In genomic region chr2:62036761-62037250, GRCh38 we compare ENCODE assay signal across 35 cellular contexts.
"Had no signal": no experiment of that assay in that cellular context is flagged by ENCODE, and none has a peak within 500 bp of the region (broad histone marks: within the 10 kb centered on the region; RNA-seq: fewer than 3 reads in every experiment).

No MANE protein-coding gene starts in this region.

- H3K4me1 ChIP-seq: ascending aorta, colonic mucosa, prostate gland had no signal

- H3K27ac ChIP-seq: ascending aorta, cardiac muscle cell, colonic mucosa, gastrocnemius medialis, ovary, prostate gland, sigmoid colon, thoracic aorta had no signal

- H3K27me3 Mint-ChIP-seq: activated CD4-positive, alpha-beta memory T cell treated with anti-CD3 and anti-CD28 coated beads, Interleukin-2, amount 10 ng/mL, durations not matched to agents 7 days and 5 days; activated CD4-positive, alpha-beta T cell treated with anti-CD3 and anti-CD28 coated beads, Interleukin-2, amount 10 ng/mL, durations not matched to agents 7 days and 5 days; activated naive CD4-positive, alpha-beta T cell treated with anti-CD3 and anti-CD28 coated beads, Interleukin-2, amount 10 ng/mL, durations not matched to agents 7 days and 5 days; activated naive CD8-positive, alpha-beta T cell treated with anti-CD3 and anti-CD28 coated beads, Interleukin-2, amount 10 ng/mL, durations not matched to agents 7 days and 5 days; activated T-cell treated with anti-CD3 and anti-CD28 coated beads, Interleukin-2, amount 50 U/mL, for 24 hours; brain; naive B cell; stimulated activated naive CD8-positive, alpha-beta T cell treated with anti-CD3 and anti-CD28 coated beads, Interleukin-15, Interleukin-2, amounts not matched to agents 100 ng/mL and 50 ng/mL, for 24 hours had no signal

- H3K36me3 Mint-ChIP-seq: activated naive CD4-positive, alpha-beta T cell treated with anti-CD3 and anti-CD28 coated beads, Interleukin-2, amount 10 ng/mL, durations not matched to agents 7 days and 5 days; mesothelial cell of epicardium; stimulated activated effector memory CD8-positive, alpha-beta T cell treated with anti-CD3 and anti-CD28 coated beads, Interleukin-12 subunit alpha, Interleukin-12 subunit beta, amount 100 ng/mL, for 72 hours had no signal

- DNase-seq: activated CD4-positive, alpha-beta memory T cell treated with anti-CD3 and anti-CD28 coated beads, Interleukin-2, amount 10 ng/mL, durations not matched to agents 7 days and 5 days; activated CD4-positive, alpha-beta T cell treated with anti-CD3 and anti-CD28 coated beads for 1 hour; activated CD4-positive, alpha-beta T cell treated with anti-CD3 and anti-CD28 coated beads, Interleukin-2, amount 10 ng/mL, durations not matched to agents 7 days and 5 days; activated CD8-positive, alpha-beta memory T cell treated with anti-CD3 and anti-CD28 coated beads, Interleukin-2, amount 50 U/mL, for 48 hours; activated gamma-delta T cell; activated naive CD4-positive, alpha-beta T cell treated with anti-CD3 and anti-CD28 coated beads, Interleukin-2, amount 10 ng/mL, durations not matched to agents 7 days and 5 days; activated naive CD8-positive, alpha-beta T cell treated with anti-CD3 and anti-CD28 coated beads, Interleukin-2, amount 10 ng/mL, durations not matched to agents 7 days and 5 days; activated T-cell treated with anti-CD3 and anti-CD28 coated beads, Interleukin-2, amount 50 U/mL, for 24 hours; cerebellar nuclear complex; colonic mucosa; effector CD8-positive, alpha-beta T cell; gastrocnemius medialis; head of caudate nucleus; hippocampal formation; left cardiac atrium; left ventricle myocardium superior; naive B cell; nephron progenitor cell; ovary; sigmoid colon; stimulated activated CD4-positive, alpha-beta T cell treated with anti-CD3 and anti-CD28 coated beads, Interleukin-4, amount 100 ng/mL, for 24 hours; T1000; trophoblast cell had no signal

- H3K4me3 ChIP-seq: ascending aorta, cardiac muscle cell, colonic mucosa, gastrocnemius medialis, ovary, prostate gland, sigmoid colon, thoracic aorta had no signal

- ATAC-seq: gastrocnemius medialis; left cardiac atrium; left ventricle myocardium superior; stimulated activated effector memory CD8-positive, alpha-beta T cell treated with anti-CD3 and anti-CD28 coated beads, Interleukin-12 subunit alpha, Interleukin-12 subunit beta, amount 100 ng/mL, for 72 hours; WTC11 had no signal

- FAIRE-seq: endometrium, keratinocyte, small intestine had no signal

- H3K4me3 Mint-ChIP-seq: activated CD4-positive, alpha-beta memory T cell treated with anti-CD3 and anti-CD28 coated beads, Interleukin-2, amount 10 ng/mL, durations not matched to agents 7 days and 5 days; activated CD4-positive, alpha-beta T cell treated with anti-CD3 and anti-CD28 coated beads, Interleukin-2, amount 10 ng/mL, durations not matched to agents 7 days and 5 days; activated naive CD4-positive, alpha-beta T cell treated with anti-CD3 and anti-CD28 coated beads, Interleukin-2, amount 10 ng/mL, durations not matched to agents 7 days and 5 days; activated naive CD8-positive, alpha-beta T cell treated with anti-CD3 and anti-CD28 coated beads, Interleukin-2, amount 10 ng/mL, durations not matched to agents 7 days and 5 days; activated T-cell treated with anti-CD3 and anti-CD28 coated beads, Interleukin-2, amount 50 U/mL, for 24 hours; brain; mesothelial cell of epicardium; naive B cell; nephron progenitor cell; stimulated activated effector memory CD8-positive, alpha-beta T cell treated with anti-CD3 and anti-CD28 coated beads, Interleukin-12 subunit alpha, Interleukin-12 subunit beta, amount 100 ng/mL, for 72 hours; stimulated activated naive CD8-positive, alpha-beta T cell treated with anti-CD3 and anti-CD28 coated beads, Interleukin-15, Interleukin-2, amounts not matched to agents 100 ng/mL and 50 ng/mL, for 24 hours; WTC11 had no signal

- H3K27me3 ChIP-seq: ascending aorta, cardiac muscle cell, colonic mucosa, gastrocnemius medialis, ovary, sigmoid colon had no signal

- H3K27ac Mint-ChIP-seq: activated CD4-positive, alpha-beta memory T cell treated with anti-CD3 and anti-CD28 coated beads, Interleukin-2, amount 10 ng/mL, durations not matched to agents 7 days and 5 days; activated CD4-positive, alpha-beta T cell treated with anti-CD3 and anti-CD28 coated beads, Interleukin-2, amount 10 ng/mL, durations not matched to agents 7 days and 5 days; activated naive CD4-positive, alpha-beta T cell treated with anti-CD3 and anti-CD28 coated beads, Interleukin-2, amount 10 ng/mL, durations not matched to agents 7 days and 5 days; activated naive CD8-positive, alpha-beta T cell treated with anti-CD3 and anti-CD28 coated beads, Interleukin-2, amount 10 ng/mL, durations not matched to agents 7 days and 5 days; activated T-cell treated with anti-CD3 and anti-CD28 coated beads, Interleukin-2, amount 50 U/mL, for 24 hours; brain; mesothelial cell of epicardium; nephron progenitor cell; stimulated activated effector memory CD8-positive, alpha-beta T cell treated with anti-CD3 and anti-CD28 coated beads, Interleukin-12 subunit alpha, Interleukin-12 subunit beta, amount 100 ng/mL, for 72 hours; stimulated activated naive CD8-positive, alpha-beta T cell treated with anti-CD3 and anti-CD28 coated beads, Interleukin-15, Interleukin-2, amounts not matched to agents 100 ng/mL and 50 ng/mL, for 24 hours; WTC11 had no signal

- H3K9me3 Mint-ChIP-seq: activated naive CD8-positive, alpha-beta T cell treated with anti-CD3 and anti-CD28 coated beads, Interleukin-2, amount 10 ng/mL, durations not matched to agents 7 days and 5 days; brain; mesothelial cell of epicardium; stimulated activated effector memory CD8-positive, alpha-beta T cell treated with anti-CD3 and anti-CD28 coated beads, Interleukin-12 subunit alpha, Interleukin-12 subunit beta, amount 100 ng/mL, for 72 hours; stimulated activated naive CD8-positive, alpha-beta T cell treated with anti-CD3 and anti-CD28 coated beads, Interleukin-15, Interleukin-2, amounts not matched to agents 100 ng/mL and 50 ng/mL, for 24 hours had no signal

- H3K9me3 ChIP-seq: ascending aorta, colonic mucosa, gastrocnemius medialis, ovary, prostate gland, sigmoid colon, thoracic aorta had no signal

- H3K36me3 ChIP-seq: ascending aorta, cardiac muscle cell, colonic mucosa, gastrocnemius medialis, ovary, prostate gland, sigmoid colon, thoracic aorta had no signal
